Comparison of ENCODE assay signal across 20 cellular contexts in the genomic region with DNA sequence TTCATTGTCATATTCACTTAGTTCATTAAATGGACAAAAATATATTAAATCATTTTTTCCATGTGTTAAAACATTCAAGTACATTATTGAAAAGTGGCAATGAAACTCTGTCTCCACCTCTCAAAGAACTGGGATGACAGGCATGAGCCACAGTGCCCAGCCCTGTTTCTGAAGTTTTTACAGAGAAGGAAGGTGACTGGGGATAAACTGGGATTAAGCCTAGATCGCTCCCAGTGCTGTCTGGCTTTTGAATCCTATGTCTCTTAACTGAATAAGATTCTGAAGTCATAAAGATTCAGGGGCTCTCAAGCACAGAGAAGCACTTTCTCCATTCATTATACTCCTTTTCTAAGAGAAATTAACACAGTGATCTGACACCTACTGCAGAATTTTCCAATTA.
"Had no signal": no experiment of that assay in that cellular context is flagged by ENCODE, and none has a peak within 500 bp of the region (broad histone marks: within the 10 kb centered on the region; RNA-seq: fewer than 3 reads in every experiment).

No MANE protein-coding gene starts in this region.

- H3K4me1 ChIP-seq: tibial artery had no signal

- H3K27me3 ChIP-seq: dorsolateral prefrontal cortex, heart right ventricle, pancreas, tibial artery, upper lobe of right lung, vagina had no signal

- H3K4me3 ChIP-seq: dorsolateral prefrontal cortex, heart right ventricle, mucosa of descending colon, pancreas, tibial artery, upper lobe of right lung, vagina had no signal

- ATAC-seq: heart right ventricle; left lobe of liver; mucosa of descending colon; naive thymus-derived CD8-positive, alpha-beta T cell; pancreas; right cardiac atrium; stimulated activated effector memory CD8-positive, alpha-beta T cell treated with anti-CD3 and anti-CD28 coated beads, Interleukin-12 subunit alpha, Interleukin-12 subunit beta, amount 100 ng/mL, for 72 hours; upper lobe of right lung had no signal

- H3K9me3 ChIP-seq: heart right ventricle, mucosa of descending colon, pancreas, tibial artery, upper lobe of right lung, vagina had no signal

- DNase-seq: cortex of kidney; dorsolateral prefrontal cortex; effector CD8-positive, alpha-beta T cell; heart right ventricle; hypothalamus; islet precursor cell; mammary epithelial cell; mucosa of descending colon; naive thymus-derived CD8-positive, alpha-beta T cell; occipital lobe; pancreas; right cardiac atrium; small intestine; stimulated activated CD4-positive, alpha-beta T cell treated with anti-CD3 and anti-CD28 coated beads, Interleukin-4, amount 100 ng/mL, for 1 hour; stimulated activated CD8-positive, alpha-beta memory T cell treated with anti-CD3 and anti-CD28 coated beads, Interleukin-4, amount 100 ng/mL, for 48 hours; tibial artery; upper lobe of right lung had no signal

- H3K27ac ChIP-seq: dorsolateral prefrontal cortex, heart right ventricle, pancreas, tibial artery, upper lobe of right lung, vagina had no signal

- H3K36me3 ChIP-seq: heart right ventricle, pancreas, tibial artery, upper lobe of right lung, vagina had no signal
